Comparison of ENCODE assay signal across 16 cellular contexts in genomic region chr7:151064454-151064853, GRCh38. TPM values are rescaled to one million over a fixed set of nuclear protein-coding genes. Genes with fewer than 3 reads are reported as not detected.
DNase-seq lines count a peak whose midpoint lies in the region; ATAC-seq and TF ChIP-seq lines count a peak whose summit lies in the region.
"Had no signal": no experiment of that assay in that cellular context is flagged by ENCODE, and none has a peak within 500 bp of the region (broad histone marks: within the 10 kb centered on the region; RNA-seq: fewer than 3 reads in every experiment).

No MANE protein-coding gene starts in this region.

- H3K36me3 ChIP-seq in HEK293 (ENCODE audit: control insufficient read depth in 2 of 2, insufficient read depth in 1 of 2, low read length in 2 of 2) (peaks cover 3 to 70% of the 10 kb centered on the region in 2 experiments), parathyroid adenoma (ENCODE audit: control insufficient read depth, insufficient read depth, low read length) (no peaks in the 10 kb centered on the region)

- no peak overlapping the region for H2AFZ ChIP-seq in parathyroid adenoma
- H2AFZ ChIP-seq: GM23248 had no signal

- no peak for DNase-seq in RWPE1 (ENCODE audit: low spot score)
- no peak for DNase-seq in osteocyte (ENCODE audit: extremely low spot score, unreplicated experiment)
- DNase-seq: BE2C; CD4-positive, alpha-beta memory T cell; DMS153; DMS79 treated with DMSO at 0.1 percent for 48 hours; EL; GM23248; H7; KBM-7 had no signal

- peak overlapping the region; percentile 69 for H3K4me2 ChIP-seq in parathyroid adenoma (ENCODE audit: low read length)

- H3K27ac ChIP-seq in HEK293 (ENCODE audit: extremely low read depth, low read depth, low read length): no peak overlapping the region
- H3K27ac ChIP-seq in RWPE1: peak overlapping the region; percentile 96
- peak overlapping the region; percentile 100 for H3K27ac ChIP-seq in parathyroid adenoma
- H3K27ac ChIP-seq: C4-2B, HL-60 had no signal

- no peaks in the 10 kb centered on the region for H3K27me3 Mint-ChIP-seq in osteocyte (ENCODE audit: unreplicated experiment)
- H3K27me3 Mint-ChIP-seq: CD4-positive, alpha-beta memory T cell had no signal

- no peak for ATAC-seq in HG02678 (IDR thresholded peaks at IDR 0.05; ENCODE audit: unreplicated experiment)
- ATAC-seq: A549 had no signal

- peaks cover 14% of the 10 kb centered on the region for H3K36me3 Mint-ChIP-seq in osteocyte (ENCODE audit: unreplicated experiment)

- no peaks in the 10 kb centered on the region for H3K9me3 Mint-ChIP-seq in osteocyte (ENCODE audit: unreplicated experiment)
- H3K9me3 Mint-ChIP-seq: CD4-positive, alpha-beta memory T cell had no signal

- H3K27me3 ChIP-seq in parathyroid adenoma (ENCODE audit: control insufficient read depth, insufficient read depth, low read length): no peaks in the 10 kb centered on the region
- H3K27me3 ChIP-seq: BE2C had no signal

- no peak overlapping the region for H3K9ac ChIP-seq in parathyroid adenoma

- H3K79me2 ChIP-seq in parathyroid adenoma: peaks cover 2% of the 10 kb centered on the region

- H3K4me1 ChIP-seq in HEK293 (ENCODE audit: control insufficient read depth, insufficient read depth, low read length): no peaks in the 10 kb centered on the region
- H3K4me1 ChIP-seq in parathyroid adenoma: peaks cover 64% of the 10 kb centered on the region

- POLR2A ChIA-PET in HEK293 (lab: Yijun Ruan, JAX): no interaction called here
- POLR2A ChIA-PET in RWPE1 (lab: Yijun Ruan, JAX; ENCODE audit: low non-redundant PET): no interaction called here

- peaks cover 34% of the 10 kb centered on the region for H3K4me1 Mint-ChIP-seq in osteocyte (ENCODE audit: unreplicated experiment)

- no peak overlapping the region for H3K4me3 Mint-ChIP-seq in osteocyte (ENCODE audit: unreplicated experiment)
- H3K4me3 Mint-ChIP-seq: CD4-positive, alpha-beta memory T cell had no signal

- H3K9me3 ChIP-seq in HEK293 (ENCODE audit: control insufficient read depth, insufficient read depth, low read depth, low read length) (no peaks in the 10 kb centered on the region), parathyroid adenoma (ENCODE audit: control insufficient read depth, low read length) (no peaks in the 10 kb centered on the region)
- H3K9me3 ChIP-seq: A549, BE2C had no signal

- TF ChIP-seq CTCF in HEK293 (tag by site-specific recombination; IDR thresholded peaks at IDR 0.05) (no peak), RWPE1 (conservative IDR thresholded peaks at IDR 0.05; ENCODE audit: low read depth) (no peak), parathyroid adenoma (IDR thresholded peaks at IDR 0.05) (no peak), osteocyte (IDR thresholded peaks at IDR 0.05) (no peak)

- CTCF ChIA-PET in HEK293 (lab: Yijun Ruan, JAX) (interaction anchor here (0.6 kb wide), 1 partner anchor 9 kb away, joined by 3 read pairs; no protein-coding TSS in a partner anchor), RWPE1 (lab: Yijun Ruan, JAX) (no interaction called here)

- no peak overlapping the region for H3K27ac Mint-ChIP-seq in osteocyte (ENCODE audit: unreplicated experiment)

- H3K4me3 ChIP-seq in HEK293 (ENCODE audit: low read depth, low read length): no peak overlapping the region
- no peak overlapping the region for H3K4me3 ChIP-seq in parathyroid adenoma (ENCODE audit: low read depth, low read length)
- H3K4me3 ChIP-seq: A549, GM23248 had no signal

TF ChIP-seq in HEK293, 187 proteins besides CTCF, POLR2A, EP300 and RAD21:
- TF ChIP-seq ZFHX2 (tag by site-specific recombination; conservative IDR thresholded peaks at IDR 0.05): peak; percentile 41; the same call in 1 of the 2 replicates
- no peak for TF ChIP-seq ZNF701 (tag by site-specific recombination; IDR thresholded peaks at IDR 0.05)
- TF ChIP-seq ZNF19 (tag by site-specific recombination; IDR thresholded peaks at IDR 0.05; ENCODE audit: low read depth): no peak

RNA-seq across cellular contexts. Expression of gene SLC4A2, which starts 5.1 kb away (rescaled TPM):
- total RNA-seq in osteocyte: 289 and 297 TPM in 2 replicates

RNA-seq across cellular contexts. Expression of gene CDK5, which starts 6.8 kb away (rescaled TPM):
- 18.8 and 23.7 TPM in 2 replicates for total RNA-seq in osteocyte

RNA-seq across cellular contexts. Expression of gene ASIC3, which starts 16.1 kb away (rescaled TPM):
- 3.6 and 5.8 TPM in 2 replicates for total RNA-seq in osteocyte

RNA-seq across cellular contexts. Expression of gene FASTK, which starts 16.2 kb away (rescaled TPM):
- total RNA-seq in osteocyte: 101 and 104 TPM in 2 replicates

RNA-seq across cellular contexts. Expression of gene TMUB1, which starts 18.8 kb away (rescaled TPM):
- 26.1 and 30.0 TPM in 2 replicates for total RNA-seq in osteocyte
